13 cellular contexts compared by ENCODE assay signal in the genomic region with DNA sequence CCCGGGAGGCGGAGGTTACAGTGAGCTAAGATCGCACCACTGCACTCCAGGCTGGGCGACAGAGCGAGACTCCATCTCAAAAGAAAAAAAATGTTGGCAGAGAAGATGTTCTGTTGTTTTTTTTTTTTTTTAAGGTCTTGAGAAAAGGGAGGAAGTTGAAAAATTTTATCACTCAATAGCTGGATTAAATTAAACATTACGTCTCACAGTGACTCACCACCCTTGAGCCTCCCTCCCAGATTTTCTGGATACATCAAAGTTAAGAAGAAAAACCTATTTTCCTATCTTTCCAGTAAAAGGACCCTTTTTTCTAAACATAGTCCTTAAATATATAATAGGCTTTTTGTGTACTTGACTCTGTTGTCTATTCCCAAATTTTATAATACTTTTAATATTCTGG. TPM values are rescaled to one million over a fixed set of nuclear protein-coding genes. Genes with fewer than 3 reads are reported as not detected.
A peak's percentile ranks its signal among the peaks of the same experiment; 100 is the strongest.
DNase-seq lines count a peak whose midpoint lies in the region; ATAC-seq, FAIRE-seq and TF ChIP-seq lines count a peak whose summit lies in the region.
"Had no signal": no experiment of that assay in that cellular context is flagged by ENCODE, and none has a peak within 500 bp of the region (broad histone marks: within the 10 kb centered on the region; RNA-seq: fewer than 3 reads in every experiment).

No MANE protein-coding gene starts in this region.

- FAIRE-seq in A549 (lab: Jason Lieb, UNC) = no peak

- 0 out of 2 replicates have a peak, but pooled peaks cover 4% of the 10 kb centered on the region for H3K27me3 Mint-ChIP-seq in HFFc6 (ENCODE audit: insufficient read depth)
- H3K27me3 Mint-ChIP-seq in naive thymus-derived CD4-positive, alpha-beta T cell = no peaks in the 10 kb centered on the region

- TF ChIP-seq RAD21 in A549 (conservative IDR thresholded peaks at IDR 0.05 in 1 of 2, IDR thresholded peaks at IDR 0.05 in 1 of 2) = no peak

- CTCF ChIA-PET in A549 (lab: Yijun Ruan, JAX) = interaction anchor here (0.6 to 5.3 kb wide), 26 partner anchors 9 to 163 kb away, joined by 3 to 55 read pairs (median 9); no protein-coding TSS in a partner anchor
- CTCF ChIA-PET in naive thymus-derived CD4-positive, alpha-beta T cell (lab: Charles Lee) = interaction anchor here (0.6 to 3.7 kb wide), 18 partner anchors 8 to 648 kb away, joined by 3 to 22 read pairs (median 6); no protein-coding TSS in a partner anchor
- CTCF ChIA-PET in HEK293T (lab: Yijun Ruan, JAX) = interaction anchor here (1.2 to 2.3 kb wide), 4 partner anchors 18 to 163 kb away, joined by 3 to 11 read pairs (median 5); no protein-coding TSS in a partner anchor

- H3K27ac Mint-ChIP-seq in HFFc6 = peak overlapping the region; percentile 52; the same call in 1 of the 2 replicates
- H3K27ac Mint-ChIP-seq in naive thymus-derived CD4-positive, alpha-beta T cell = peak overlapping the region in 8 of 9 donors; percentile 51 to 97 (median 92)

- no peak overlapping the region for H3K4me3 Mint-ChIP-seq in HFFc6
- H3K4me3 Mint-ChIP-seq in naive thymus-derived CD4-positive, alpha-beta T cell = peak overlapping the region in 2 of 10 donors; percentile 1 to 81
- H3K4me3 Mint-ChIP-seq: neural crest cell had no signal

- no peak overlapping the region for H3K4me3 ChIP-seq in A549
- H3K4me3 ChIP-seq in coronary artery = no peak overlapping the region
- H3K4me3 ChIP-seq in naive thymus-derived CD4-positive, alpha-beta T cell (ENCODE audit: low read length) = no peak overlapping the region
- H3K4me3 ChIP-seq in Peyer's patch = no peak overlapping the region

- H3K27ac ChIP-seq in A549 = no peak overlapping the region
- peak overlapping the region; percentile 19 to 60 for H3K27ac ChIP-seq in coronary artery
- H3K27ac ChIP-seq in naive thymus-derived CD4-positive, alpha-beta T cell (ENCODE audit: low read depth, low read length) = no peak overlapping the region
- peak overlapping the region in 2 of 4 donors; percentile 64 to 74 for H3K27ac ChIP-seq in Peyer's patch
- H3K27ac ChIP-seq: C4-2B, WERI-Rb-1 had no signal

- TF ChIP-seq CTCF in A549 (IDR thresholded peaks at IDR 0.05) = no peak
- TF ChIP-seq CTCF in HFFc6 (IDR thresholded peaks at IDR 0.05) = no peak
- no peak for TF ChIP-seq CTCF in coronary artery (IDR thresholded peaks at IDR 0.05)
- no peak for TF ChIP-seq CTCF in Peyer's patch (IDR thresholded peaks at IDR 0.05)

- DNase-seq in A549 (ENCODE audit: low read depth in 1 of 2, low spot score in 1 of 2) = no peak
- DNase-seq in HFFc6 = no peak
- DNase-seq in coronary artery (ENCODE audit: low spot score) = no peak
- no peak for DNase-seq in naive thymus-derived CD4-positive, alpha-beta T cell
- no peak for DNase-seq in NCI-H1930 (lab: John Stamatoyannopoulos, UW)
- DNase-seq in HEK293T (ENCODE audit: extremely low spot score) = no peak
- no peak for DNase-seq in Peyer's patch
- DNase-seq: NCI-H2081; stimulated activated CD4-positive, alpha-beta T cell treated with anti-CD3 and anti-CD28 coated beads, Interleukin-1b, Interleukin-23, amount 100 ng/mL, for 48 hours; WERI-Rb-1 had no signal

- 80% methylated on average over 6 of the region's 6 CpGs for WGBS in A549 (ENCODE audit: missing lambda C conversion rate)

- H3K4me1 ChIP-seq in A549 = peaks cover 13% of the 10 kb centered on the region
- H3K4me1 ChIP-seq in naive thymus-derived CD4-positive, alpha-beta T cell (ENCODE audit: control insufficient read depth in 2 of 2, insufficient read depth in 2 of 2, low read length in 2 of 2) = peaks cover 7 to 12% of the 10 kb centered on the region in 2 donors
- peaks cover 0 to 19% (median 7%) of the 10 kb centered on the region in 4 donors for H3K4me1 ChIP-seq in Peyer's patch

- peak overlapping the region; percentile 86; the same call in 2 of the 3 replicates for H3K4me2 ChIP-seq in A549

- ATAC-seq in A549 = no peak
- no peak for ATAC-seq in naive thymus-derived CD4-positive, alpha-beta T cell
- no peak for ATAC-seq in HG03039 (IDR thresholded peaks at IDR 0.05; ENCODE audit: unreplicated experiment)

- H3K4me1 Mint-ChIP-seq in HFFc6 (ENCODE audit: low read depth) = peaks cover 30% of the 10 kb centered on the region
- peaks cover 14 to 27% (median 21%) of the 10 kb centered on the region in 7 donors for H3K4me1 Mint-ChIP-seq in naive thymus-derived CD4-positive, alpha-beta T cell

- H3K36me3 Mint-ChIP-seq in HFFc6 (ENCODE audit: low read depth) = 0 out of 2 replicates have a peak, but pooled peaks cover 8% of the 10 kb centered on the region
- peaks cover 1 to 23% (median 6%) of the 10 kb centered on the region in 5 donors for H3K36me3 Mint-ChIP-seq in naive thymus-derived CD4-positive, alpha-beta T cell

- POLR2A ChIA-PET in A549 (lab: Yijun Ruan, JAX) (interaction anchor here (1.5 kb wide), 1 partner anchor 35 kb away, joined by 3 read pairs; a partner anchor contains a TSS), HEK293T (lab: Yijun Ruan, JAX) (interaction anchor here (2.2 kb wide), 1 partner anchor 35 kb away, joined by 11 read pairs; a partner anchor contains a TSS)
- POLR2A ChIA-PET in naive thymus-derived CD4-positive, alpha-beta T cell (lab: Charles Lee) = interaction anchor here (0.6 to 2.9 kb wide), 11 partner anchors 11 to 162 kb away, joined by 3 to 35 read pairs (median 5); a partner anchor contains a TSS

- H3K9me3 Mint-ChIP-seq in HFFc6 = no peaks in the 10 kb centered on the region
- H3K9me3 Mint-ChIP-seq in naive thymus-derived CD4-positive, alpha-beta T cell = peaks cover 0 to 2% (median 0%) of the 10 kb centered on the region in 11 donors
- H3K9me3 Mint-ChIP-seq: neural crest cell had no signal

- H3K27me3 ChIP-seq in naive thymus-derived CD4-positive, alpha-beta T cell (ENCODE audit: control insufficient read depth in 2 of 2, insufficient read depth in 2 of 2, low read length in 2 of 2) = no peaks in the 10 kb centered on the region
- H3K27me3 ChIP-seq in Peyer's patch = no peaks in the 10 kb centered on the region

- H3K9me3 ChIP-seq in A549 = no peaks in the 10 kb centered on the region
- no peaks in the 10 kb centered on the region for H3K9me3 ChIP-seq in naive thymus-derived CD4-positive, alpha-beta T cell (ENCODE audit: control insufficient read depth in 2 of 3, low read length in 3 of 3)
- no peaks in the 10 kb centered on the region for H3K9me3 ChIP-seq in Peyer's patch

- H3K36me3 ChIP-seq in naive thymus-derived CD4-positive, alpha-beta T cell (ENCODE audit: control insufficient read depth in 2 of 3, insufficient read depth in 3 of 3, low read length in 3 of 3) = peaks cover 0 to 26% (median 0%) of the 10 kb centered on the region in 3 experiments
- H3K36me3 ChIP-seq in Peyer's patch = peaks cover 0 to 15% (median 0%) of the 10 kb centered on the region in 3 donors

- intact Hi-C loops in naive thymus-derived CD4-positive, alpha-beta T cell (cut with micrococcal nuclease) = loop anchor here (2.0 to 10.0 kb wide), 5 partner anchors 67 to 247 kb away; a partner anchor contains a TSS

- TF ChIP-seq POLR2A in A549 (IDR thresholded peaks at IDR 0.05; ENCODE audit: low read length) = no peak
- TF ChIP-seq POLR2A in Peyer's patch (IDR thresholded peaks at IDR 0.05) = no peak

- no peak for TF ChIP-seq EP300 in A549 (IDR thresholded peaks at IDR 0.05)

TF ChIP-seq in A549, 52 proteins besides CTCF, POLR2A, EP300 and RAD21:
- TF ChIP-seq RFX5 (IDR thresholded peaks at IDR 0.05) (no peak), KDM1A (IDR thresholded peaks at IDR 0.05; ENCODE audit: low read depth) (no peak)

TF ChIP-seq in HEK293T, 16 proteins besides CTCF, POLR2A, EP300 and RAD21:
- no peak for TF ChIP-seq FOXM1 (IDR thresholded peaks at IDR 0.05; ENCODE audit: borderline replicate concordance)
- no peak for TF ChIP-seq CTBP1 (IDR thresholded peaks at IDR 0.05; ENCODE audit: borderline replicate concordance)
- TF ChIP-seq LEF1 (IDR thresholded peaks at IDR 0.05; ENCODE audit: borderline replicate concordance) = no peak
- TF ChIP-seq ZNF384 (IDR thresholded peaks at IDR 0.05) = no peak
- no peak for TF ChIP-seq SUZ12 (IDR thresholded peaks at IDR 0.05)

RNA-seq across cellular contexts. Expression of a gene that starts 35.5 kb away (rescaled TPM):
- polyA plus RNA-seq in A549 (2011; rRNA removed) (13.2 and 14.2 TPM in 2 replicates), A549 (2017; fragmentation: RNase III; extraction: RNeasy Plus Mini Kit Qiagen cat#74134 plus additional on column Dnase treatment) (13.7 to 16.5 TPM (median 14.1 TPM) in 3 replicates)
- polyA plus RNA-seq in A549 (2012; cell fraction: cytosol; rRNA removed) = 5.7 and 6.3 TPM in 2 replicates
- 1.7 and 3.2 TPM in 2 replicates for polyA plus RNA-seq in A549 (2012; cell fraction: nucleus; rRNA removed)
- polyA minus RNA-seq in A549 (2011; rRNA and poly(A)+ RNA removed) = 11.2 and 11.6 TPM in 2 replicates
- 10 to 100 TPM; 42.0 to 49.7 (median 43.6) TPM for total RNA-seq in HFFc6 (2021; fragmentation: NEBNext Ultra II Directional; extraction: Animal tissue kit (Norgen Biotek cat#: 25700))
- total RNA-seq in naive thymus-derived CD4-positive, alpha-beta T cell = 10 to 100 TPM; 24.7 to 60.8 (median 40.0) TPM
- polyA plus RNA-seq in naive thymus-derived CD4-positive, alpha-beta T cell = 10 to 100 TPM; 62.5 to 76.2 TPM
- 10 to 100 TPM; 14.9 to 23.1 (median 21.9) TPM for total RNA-seq in Peyer's patch

RNA-seq across cellular contexts. Expression of a gene that starts 42.9 kb away (rescaled TPM):
- polyA plus RNA-seq in A549 (2011; rRNA removed) (47.2 and 54.6 TPM in 2 replicates), A549 (2017; fragmentation: RNase III; extraction: RNeasy Plus Mini Kit Qiagen cat#74134 plus additional on column Dnase treatment) (20.8 to 24.2 TPM (median 21.6 TPM) in 3 replicates)
- 25.3 and 34.4 TPM in 2 replicates for polyA plus RNA-seq in A549 (2012; cell fraction: cytosol; rRNA removed)
- polyA plus RNA-seq in A549 (2012; cell fraction: nucleus; rRNA removed) = 9.5 and 13.0 TPM in 2 replicates
- polyA minus RNA-seq in A549 (2011; rRNA and poly(A)+ RNA removed) = 52.9 and 71.0 TPM in 2 replicates
- total RNA-seq in HFFc6 (2021; fragmentation: NEBNext Ultra II Directional; extraction: Animal tissue kit (Norgen Biotek cat#: 25700)) = 10 to 100 TPM; 51.2 to 68.6 (median 64.2) TPM
- 10 to 100 TPM in 4 of 5 experiments, 1 to 10 TPM in 1; 9.1 to 80.5 (median 33.7) TPM for total RNA-seq in naive thymus-derived CD4-positive, alpha-beta T cell
- 10 to 100 TPM; 29.8 to 39.2 TPM for polyA plus RNA-seq in naive thymus-derived CD4-positive, alpha-beta T cell
- 10 to 100 TPM; 53.7 to 96.3 (median 67.6) TPM for total RNA-seq in Peyer's patch

Comparison
In these comparisons a context has a peak if more than half of its experiments do, and no peak if none do; other contexts are left out.
1. H3K27ac ChIP-seq: peak in coronary artery (2 of 2); none in A549 (0 of 2) and naive thymus-derived CD4-positive, alpha-beta T cell (single experiment).